12 cellular contexts compared by ENCODE assay signal in genomic region chr5:176466245-176466871, GRCh38. TPM values are rescaled to one million over a fixed set of nuclear protein-coding genes. Genes with fewer than 3 reads are reported as not detected.
DNase-seq lines count a peak whose midpoint lies in the region; ATAC-seq and TF ChIP-seq lines count a peak whose summit lies in the region.
"Had no signal": no experiment of that assay in that cellular context is flagged by ENCODE, and none has a peak within 500 bp of the region (broad histone marks: within the 10 kb centered on the region; RNA-seq: fewer than 3 reads in every experiment).

No MANE protein-coding gene starts in this region.

- H3K4me3 ChIP-seq in cardiac fibroblast (replicated peaks in 1 of 2; ENCODE audit: low read depth in 2 of 2, low read length in 2 of 2), result no peak overlapping the region

- no peak for TF ChIP-seq CTCF in cardiac fibroblast (IDR thresholded peaks at IDR 0.05; ENCODE audit: low read depth, low read length)

- no peaks in the 10 kb centered on the region for H3K9me3 Mint-ChIP-seq in activated naive CD4-positive, alpha-beta T cell treated with anti-CD3 and anti-CD28 coated beads, Interleukin-2, amount 50 U/mL, for 72 hours
- H3K9me3 Mint-ChIP-seq: activated T-cell treated with anti-CD3 and anti-CD28 coated beads, Interleukin-2, amount 50 U/mL, for 24 hours; naive B cell had no signal

- peaks cover 0 to 20% of the 10 kb centered on the region in 2 donors for H3K36me3 Mint-ChIP-seq in activated naive CD4-positive, alpha-beta T cell treated with anti-CD3 and anti-CD28 coated beads, Interleukin-2, amount 50 U/mL, for 72 hours

- DNase-seq in CD1c-positive myeloid dendritic cell (ENCODE audit: extremely low spot score) (peak; percentile 38), MV-4-11 (lab: John Stamatoyannopoulos, UW) (peak; percentile 86), cardiac fibroblast (ENCODE audit: low read depth in 2 of 2) (peak; percentile 65 to 77), myocyte (ENCODE audit: low read depth) (peak; percentile 11), putamen (ENCODE audit: low spot score) (no peak), germinal center (ENCODE audit: low spot score) (no peak)
- no peak for DNase-seq in activated naive CD4-positive, alpha-beta T cell treated with anti-CD3 and anti-CD28 coated beads, Interleukin-2, amount 50 U/mL, for 72 hours (ENCODE audit: low spot score in 2 of 2)
- DNase-seq: activated T-cell treated with anti-CD3 and anti-CD28 coated beads, Interleukin-2, amount 50 U/mL, for 24 hours; erythroblast; naive B cell; NCI-H146 had no signal

- H3K27ac Mint-ChIP-seq in activated naive CD4-positive, alpha-beta T cell treated with anti-CD3 and anti-CD28 coated beads, Interleukin-2, amount 50 U/mL, for 72 hours, result no peak overlapping the region

- ATAC-seq in activated naive CD4-positive, alpha-beta T cell treated with anti-CD3 and anti-CD28 coated beads, Interleukin-2, amount 50 U/mL, for 72 hours, result no peak
- no peak for ATAC-seq in GM21515 (IDR thresholded peaks at IDR 0.05; ENCODE audit: unreplicated experiment)

RNA-seq across cellular contexts. Expression of gene FAF2, which starts 18.2 kb away (rescaled TPM):
- total RNA-seq in myocyte, result 23.5 and 25.0 TPM in 2 replicates
- polyA plus RNA-seq in myocyte (2012), result 28.4 TPM
- 10 to 100 TPM; 36.3 to 37.7 TPM for total RNA-seq in activated naive CD4-positive, alpha-beta T cell treated with anti-CD3 and anti-CD28 coated beads, Interleukin-2, amount 50 U/mL, for 72 hours

RNA-seq across cellular contexts. Expression of gene CLTB, which starts 50.0 kb away (rescaled TPM):
- 211 and 223 TPM in 2 replicates for total RNA-seq in myocyte
- 231 TPM for polyA plus RNA-seq in myocyte (2012)
- 10 to 100 TPM; 41.8 to 48.6 TPM for total RNA-seq in activated naive CD4-positive, alpha-beta T cell treated with anti-CD3 and anti-CD28 coated beads, Interleukin-2, amount 50 U/mL, for 72 hours

Comparison
In these comparisons a context has a peak if more than half of its experiments do, and no peak if none do; other contexts are left out.
1. DNase-seq: peak in CD1c-positive myeloid dendritic cell (single experiment), MV-4-11 (single experiment), cardiac fibroblast (2 of 2) and myocyte (single experiment); none in putamen (single experiment), activated naive CD4-positive, alpha-beta T cell treated with anti-CD3 and anti-CD28 coated beads, Interleukin-2, amount 50 U/mL, for 72 hours (0 of 2) and germinal center (single experiment).